ENCODE assay signal across 8 cellular contexts in the genomic region with DNA sequence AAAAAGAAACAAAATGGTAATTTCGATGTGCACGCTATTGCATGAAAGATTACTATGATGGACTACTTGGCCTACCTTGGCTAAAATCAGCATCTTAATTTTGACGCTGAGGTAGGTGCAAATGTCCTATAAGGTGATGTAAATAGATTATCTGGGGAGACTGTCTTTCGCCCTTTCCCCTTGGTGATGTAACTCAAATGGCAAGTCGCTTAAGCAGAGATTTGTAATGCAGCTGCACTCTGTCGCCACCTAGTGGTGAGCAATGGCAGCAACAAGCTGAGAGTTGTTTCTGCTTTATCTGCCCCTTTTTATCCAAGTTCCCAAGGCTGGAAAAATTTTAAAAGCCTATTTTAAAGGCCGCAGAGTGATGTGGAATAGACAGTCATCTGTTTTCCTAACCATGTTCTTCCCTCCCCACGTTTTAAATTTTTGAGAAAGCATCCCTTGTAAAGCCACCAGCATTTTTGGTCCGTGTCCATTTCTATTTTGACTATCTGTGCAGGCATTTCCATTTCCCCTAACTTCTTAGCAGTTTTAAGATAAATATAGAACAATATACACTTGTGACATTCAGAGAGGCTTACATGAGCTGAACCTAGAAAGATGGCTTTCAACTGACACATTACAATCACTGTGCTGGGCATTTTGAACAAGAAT.
A peak's percentile ranks its signal among the peaks of the same experiment; 100 is the strongest.
DNase-seq lines count a peak whose midpoint lies in the region; ATAC-seq and TF ChIP-seq lines count a peak whose summit lies in the region.

No MANE protein-coding gene starts in this region.

- no peaks in the 10 kb centered on the region for H3K9me3 ChIP-seq in AG04450 (ENCODE audit: control insufficient read depth, insufficient read depth, low read length)

- peak overlapping the region in 1 of 6 donors; percentile 73 for H3K27ac Mint-ChIP-seq in naive B cell

- peak; percentile 99 for TF ChIP-seq CTCF in AG04450 (IDR thresholded peaks at IDR 0.05; ENCODE audit: low read depth, low read length)

- H3K4me3 ChIP-seq in AG04450 (ENCODE audit: low read depth, low read length): no peak overlapping the region

- H3K27ac ChIP-seq in AG04450 (ENCODE audit: low read depth, low read length): no peak overlapping the region

- TF ChIP-seq POLR2A in erythroblast (IDR thresholded peaks at IDR 0.05; ENCODE audit: low read length): no peak

- peaks cover 2% of the 10 kb centered on the region for H3K27me3 ChIP-seq in AG04450 (ENCODE audit: control insufficient read depth, insufficient read depth, low read length)

- H3K4me3 Mint-ChIP-seq in naive B cell: no peak overlapping the region

- DNase-seq in AG04450 (ENCODE audit: low read depth, low spot score) (peak; percentile 55), NOMO-1 treated with DMSO at 0.1 percent for 48 hours (lab: John Stamatoyannopoulos, UW; ENCODE audit: unreplicated experiment) (peak; percentile 42), activated T-cell treated with anti-CD3 and anti-CD28 coated beads for 1 hour (ENCODE audit: low read depth) (peak; percentile 64), erythroblast (lab: John Stamatoyannopoulos, UW) (peak; percentile 64 to 79), naive B cell (peak; percentile 56)
- DNase-seq in stimulated activated CD8-positive, alpha-beta memory T cell treated with anti-CD3 and anti-CD28 coated beads, Interleukin-7, amount 100 ng/mL, for 48 hours (ENCODE audit: extremely low read depth in 1 of 2, low read depth in 1 of 2): peak; percentile 17 to 34

- CTCF ChIA-PET in AG04450 (lab: Charles Lee): interaction anchor here (0.6 to 4.7 kb wide), 60 partner anchors 8 to 556 kb away, joined by 3 to 50 read pairs (median 4); a partner anchor contains a TSS

- peaks cover 0 to 3% (median 0%) of the 10 kb centered on the region in 3 donors for H3K4me1 Mint-ChIP-seq in naive B cell

- POLR2A ChIA-PET in AG04450 (lab: Yijun Ruan, JAX): interaction anchor here (0.5 to 0.7 kb wide), 2 partner anchors 133 to 193 kb away, joined by 3 to 4 read pairs; no protein-coding TSS in a partner anchor

- ATAC-seq in GM18868 (IDR thresholded peaks at IDR 0.05; ENCODE audit: unreplicated experiment) (peak; percentile 88), HG03460 (IDR thresholded peaks at IDR 0.05; ENCODE audit: unreplicated experiment) (peak; percentile 80), naive B cell (ENCODE audit: low read depth in 2 of 2) (peak; percentile 61 to 69)

- H3K9me3 Mint-ChIP-seq in naive B cell: no peaks in the 10 kb centered on the region

- no peaks in the 10 kb centered on the region for H3K36me3 Mint-ChIP-seq in naive B cell

- peaks cover 33 to 42% (median 40%) of the 10 kb centered on the region in 3 donors for H3K27me3 Mint-ChIP-seq in naive B cell
